20 cellular contexts compared by ENCODE assay signal in the genomic region with DNA sequence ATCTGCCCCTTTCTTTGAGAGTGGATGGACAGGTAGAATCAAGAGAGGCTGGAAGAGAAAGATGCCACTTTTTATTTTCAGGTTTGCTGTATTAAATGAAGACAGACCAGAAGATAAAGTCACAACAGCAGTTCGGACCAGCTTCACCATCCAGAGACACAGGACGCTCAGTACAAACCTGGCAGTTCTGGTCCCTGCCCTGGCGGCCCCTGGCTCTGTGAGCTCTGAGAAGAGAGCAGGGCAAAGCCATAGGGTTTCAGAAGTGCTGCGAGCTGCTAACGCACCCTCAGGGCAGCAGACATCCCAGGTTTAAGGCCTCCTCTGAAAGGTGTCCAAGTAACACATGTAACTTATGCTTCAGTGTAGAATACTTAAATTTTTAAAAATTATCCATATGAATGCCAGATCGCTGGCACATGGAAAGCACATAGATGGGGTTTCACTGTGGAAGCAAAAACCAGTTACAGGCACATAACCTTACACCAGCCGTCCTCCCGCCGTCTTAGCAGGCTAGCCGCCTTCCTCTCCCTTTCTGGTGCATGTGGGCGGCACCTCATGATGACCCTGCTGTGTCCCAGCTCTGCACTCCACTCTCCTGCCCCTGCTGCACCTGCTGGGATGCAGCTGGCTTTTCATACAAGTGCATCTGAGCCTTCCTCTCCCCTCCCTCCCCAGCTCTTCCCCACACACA.
A peak's percentile ranks its signal among the peaks of the same experiment; 100 is the strongest.
DNase-seq lines count a peak whose midpoint lies in the region; ATAC-seq and TF ChIP-seq lines count a peak whose summit lies in the region.
"Had no signal": no experiment of that assay in that cellular context is flagged by ENCODE, and none has a peak within 500 bp of the region (broad histone marks: within the 10 kb centered on the region; RNA-seq: fewer than 3 reads in every experiment).

No MANE protein-coding gene starts in this region.

- H3K4me3 Mint-ChIP-seq in WTC11: no peak overlapping the region
- H3K4me3 Mint-ChIP-seq: activated T-cell treated with anti-CD3 and anti-CD28 coated beads, Interleukin-2, amount 50 U/mL, for 72 hours; B cell; stimulated activated effector memory CD8-positive, alpha-beta T cell treated with anti-CD3 and anti-CD28 coated beads, Interleukin-12 subunit alpha, Interleukin-12 subunit beta, amount 100 ng/mL, for 72 hours had no signal

- no peaks in the 10 kb centered on the region for H3K27me3 ChIP-seq in tibial artery
- H3K27me3 ChIP-seq in dorsolateral prefrontal cortex: no peaks in the 10 kb centered on the region
- H3K27me3 ChIP-seq: breast epithelium, left lung, tibial nerve had no signal

- TF ChIP-seq CTCF in WTC11 (IDR thresholded peaks at IDR 0.05) (no peak), tibial artery (IDR thresholded peaks at IDR 0.05) (no peak), dorsolateral prefrontal cortex (IDR thresholded peaks at IDR 0.05 in 54 of 56, conservative IDR thresholded peaks at IDR 0.05 in 2 of 56; ENCODE audit: low read depth in 1 of 56, partially characterized antibody in 56 of 56) (no peak)

- peaks cover 0 to 16% (median 7%) of the 10 kb centered on the region in 4 donors for H3K4me1 ChIP-seq in tibial artery
- H3K4me1 ChIP-seq: breast epithelium, Caco-2, left lung had no signal

- H3K9me3 Mint-ChIP-seq in WTC11: peaks cover 26% of the 10 kb centered on the region

- H3K27ac ChIP-seq in tibial artery: peak overlapping the region; percentile 69 to 85
- peak overlapping the region in 28 of 59 donors; percentile 4 to 82 (median 38) for H3K27ac ChIP-seq in dorsolateral prefrontal cortex
- H3K27ac ChIP-seq: left lung had no signal

- peaks cover 17% of the 10 kb centered on the region for H3K36me3 Mint-ChIP-seq in WTC11
- H3K36me3 Mint-ChIP-seq: stimulated activated effector memory CD8-positive, alpha-beta T cell treated with anti-CD3 and anti-CD28 coated beads, Interleukin-12 subunit alpha, Interleukin-12 subunit beta, amount 100 ng/mL, for 72 hours had no signal

- CTCF ChIA-PET in WTC11 (lab: Charles Lee): interaction anchor here (2.0 kb wide), 1 partner anchor 214 kb away, joined by 7 read pairs; no protein-coding TSS in a partner anchor

- peak; percentile 48; the same call in 1 of the 2 replicates for ATAC-seq in WTC11
- ATAC-seq: activated T-cell treated with anti-CD3 and anti-CD28 coated beads, Interleukin-2, amount 50 U/mL, for 72 hours; K562; stimulated activated effector memory CD8-positive, alpha-beta T cell treated with anti-CD3 and anti-CD28 coated beads, Interleukin-12 subunit alpha, Interleukin-12 subunit beta, amount 100 ng/mL, for 72 hours had no signal

- peaks cover 0 to 8% (median 5%) of the 10 kb centered on the region in 3 donors for H3K36me3 ChIP-seq in tibial artery
- H3K36me3 ChIP-seq: breast epithelium, left lung, tibial nerve had no signal

- H3K4me3 ChIP-seq in tibial artery (no peak overlapping the region), dorsolateral prefrontal cortex (no peak overlapping the region)
- H3K4me3 ChIP-seq: breast epithelium, K562, left lung, mucosa of descending colon, tibial nerve had no signal

- no peaks in the 10 kb centered on the region for H3K4me1 Mint-ChIP-seq in WTC11
- H3K4me1 Mint-ChIP-seq: B cell; stimulated activated effector memory CD8-positive, alpha-beta T cell treated with anti-CD3 and anti-CD28 coated beads, Interleukin-12 subunit alpha, Interleukin-12 subunit beta, amount 100 ng/mL, for 72 hours had no signal

- peaks cover 0 to 16% (median 11%) of the 10 kb centered on the region in 3 donors for H3K9me3 ChIP-seq in tibial artery

- intact Hi-C loops in tibial artery (cut with DNase I; ENCODE audit: low total_unique reads): loop anchor here (5.0 to 10.0 kb wide), 2 partner anchors 92 to 100 kb away; no protein-coding TSS in a partner anchor
- intact Hi-C loops in dorsolateral prefrontal cortex (cut with DNase I): no loop called here

- H3K27ac Mint-ChIP-seq in WTC11: no peak overlapping the region
- H3K27ac Mint-ChIP-seq: activated T-cell treated with anti-CD3 and anti-CD28 coated beads, Interleukin-2, amount 50 U/mL, for 72 hours; B cell; stimulated activated effector memory CD8-positive, alpha-beta T cell treated with anti-CD3 and anti-CD28 coated beads, Interleukin-12 subunit alpha, Interleukin-12 subunit beta, amount 100 ng/mL, for 72 hours had no signal

- POLR2A ChIA-PET in WTC11 (lab: Charles Lee): no interaction called here

- DNase-seq in NCI-H1436 (lab: John Stamatoyannopoulos, UW): peak; percentile 2
- DNase-seq in NCI-H1436 treated with DMSO at 0.1 percent for 48 hours (lab: John Stamatoyannopoulos, UW): no peak
- DNase-seq in WTC11 (ENCODE audit: low spot score): no peak
- DNase-seq in mesenteric fat pad (ENCODE audit: low spot score): peak; percentile 22
- DNase-seq in tibial artery: no peak
- no peak for DNase-seq in dorsolateral prefrontal cortex
- no peak for DNase-seq in SW 1271 (lab: John Stamatoyannopoulos, UW)
- DNase-seq in hypothalamus (lab: John Stamatoyannopoulos, UW): no peak
- DNase-seq: activated T-cell treated with anti-CD3 and anti-CD28 coated beads, Interleukin-2, amount 50 U/mL, for 72 hours; Caco-2; left lung; NCI-H526 treated with DMSO at 0.1 percent for 48 hours; occipital lobe; OCI-M1 had no signal

- H3K27me3 Mint-ChIP-seq in WTC11 (ENCODE audit: low read depth): no peaks in the 10 kb centered on the region; the same call in 1 of the 2 replicates
- H3K27me3 Mint-ChIP-seq: B cell had no signal

TF ChIP-seq in WTC11, 78 proteins besides CTCF, POLR2A, EP300 and RAD21:
- TF ChIP-seq ZNF396 (CRISPR knock-in tag; IDR thresholded peaks at IDR 0.05; ENCODE audit: borderline replicate concordance): no peak
- TF ChIP-seq, protein P1, sequence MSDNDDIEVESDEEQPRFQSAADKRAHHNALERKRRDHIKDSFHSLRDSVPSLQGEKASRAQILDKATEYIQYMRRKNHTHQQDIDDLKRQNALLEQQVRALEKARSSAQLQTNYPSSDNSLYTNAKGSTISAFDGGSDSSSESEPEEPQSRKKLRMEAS (CRISPR knock-in tag; IDR thresholded peaks at IDR 0.05): no peak
- TF ChIP-seq ZNF232 (CRISPR knock-in tag; IDR thresholded peaks at IDR 0.05): no peak
- TF ChIP-seq, protein P2, sequence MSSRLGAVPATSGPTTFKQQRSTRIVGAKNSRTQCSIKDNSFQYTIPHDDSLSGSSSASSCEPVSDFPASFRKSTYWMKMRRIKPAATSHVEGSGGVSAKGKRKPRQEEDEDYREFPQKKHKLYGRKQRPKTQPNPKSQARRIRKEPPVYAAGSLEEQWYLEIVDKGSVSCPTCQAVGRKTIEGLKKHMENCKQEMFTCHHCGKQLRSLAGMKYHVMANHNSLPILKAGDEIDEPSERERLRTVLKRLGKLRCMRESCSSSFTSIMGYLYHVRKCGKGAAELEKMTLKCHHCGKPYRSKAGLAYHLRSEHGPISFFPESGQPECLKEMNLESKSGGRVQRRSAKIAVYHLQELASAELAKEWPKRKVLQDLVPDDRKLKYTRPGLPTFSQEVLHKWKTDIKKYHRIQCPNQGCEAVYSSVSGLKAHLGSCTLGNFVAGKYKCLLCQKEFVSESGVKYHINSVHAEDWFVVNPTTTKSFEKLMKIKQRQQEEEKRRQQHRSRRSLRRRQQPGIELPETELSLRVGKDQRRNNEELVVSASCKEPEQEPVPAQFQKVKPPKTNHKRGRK (CRISPR knock-in tag; IDR thresholded peaks at IDR 0.05; ENCODE audit: borderline replicate concordance): no peak
- TF ChIP-seq NFYB (CRISPR knock-in tag; conservative IDR thresholded peaks at IDR 0.05; ENCODE audit: low read depth): no peak
- TF ChIP-seq, protein P3, sequence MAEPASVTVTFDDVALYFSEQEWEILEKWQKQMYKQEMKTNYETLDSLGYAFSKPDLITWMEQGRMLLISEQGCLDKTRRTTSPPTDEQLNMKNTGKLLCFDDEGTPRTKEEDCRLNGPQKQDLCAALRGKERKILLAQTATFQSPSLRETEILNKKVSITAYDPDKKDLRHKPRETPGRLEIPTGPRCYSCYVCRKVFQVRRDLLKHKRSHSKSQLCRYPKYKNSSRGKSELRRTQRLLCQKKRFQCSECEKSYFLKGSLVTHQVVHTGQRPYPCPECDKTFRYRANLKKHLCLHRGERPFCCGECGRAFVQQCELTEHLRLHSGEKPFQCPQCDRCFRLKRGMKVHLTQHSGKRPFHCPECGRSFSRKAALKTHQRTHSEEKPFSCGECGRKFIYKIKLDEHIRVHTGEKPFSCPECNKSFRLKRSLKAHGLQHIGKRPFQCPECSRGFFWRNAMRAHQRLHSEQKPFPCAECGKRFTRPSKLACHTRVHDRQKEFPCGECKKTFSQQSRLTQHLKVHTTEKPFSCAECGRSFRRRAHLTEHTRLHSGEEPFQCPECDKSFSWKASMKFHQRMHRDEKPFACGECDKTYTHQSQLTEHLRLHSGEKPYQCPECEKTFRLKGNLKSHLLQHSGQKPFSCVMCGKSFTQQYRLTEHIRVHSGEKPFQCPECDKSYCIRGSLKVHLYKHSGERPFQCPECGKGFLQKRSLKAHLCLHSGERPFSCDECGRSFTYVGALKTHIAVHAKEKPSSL (CRISPR knock-in tag; conservative IDR thresholded peaks at IDR 0.05): no peak
- no peak for TF ChIP-seq ZNF263 (CRISPR knock-in tag; IDR thresholded peaks at IDR 0.05; ENCODE audit: low read depth)

Comparison
In these comparisons a context has a peak if more than half of its experiments do, and no peak if none do; other contexts are left out.
1. DNase-seq: peak in NCI-H1436 (single experiment) and mesenteric fat pad (single experiment); none in NCI-H1436 treated with DMSO at 0.1 percent for 48 hours (single experiment), WTC11 (single experiment), tibial artery (0 of 2), dorsolateral prefrontal cortex (0 of 10), SW 1271 (0 of 2) and hypothalamus (0 of 51).